24 cellular contexts compared by ENCODE assay signal in genomic region chr18:37144921-37145320, GRCh38.
"Had no signal": no experiment of that assay in that cellular context is flagged by ENCODE, and none has a peak within 500 bp of the region (broad histone marks: within the 10 kb centered on the region; RNA-seq: fewer than 3 reads in every experiment).

No MANE protein-coding gene starts in this region.

- DNase-seq: colonic mucosa; cortex of kidney; effector CD8-positive, alpha-beta T cell; effector memory CD8-positive, alpha-beta T cell; endodermal cell; erythroblast; foreskin melanocyte; gastrocnemius medialis; glutamatergic neuron; head of caudate nucleus; heart right ventricle; hippocampal formation; left cardiac atrium; left lung; left ventricle myocardium superior; lower lobe of right lung; mesendoderm; midbrain; naive thymus-derived CD4-positive, alpha-beta T cell had no signal

- H3K27ac ChIP-seq: colonic mucosa, esophagus muscularis mucosa, gastrocnemius medialis, heart right ventricle, left lung, lower lobe of right lung had no signal

- H3K27me3 ChIP-seq: colonic mucosa, esophagus muscularis mucosa, gastrocnemius medialis, heart right ventricle, left lung had no signal

- ATAC-seq: effector memory CD8-positive, alpha-beta T cell; gastrocnemius medialis; heart right ventricle; left cardiac atrium; left lung; left ventricle myocardium superior; lower lobe of right lung; naive thymus-derived CD4-positive, alpha-beta T cell had no signal

- H3K27ac Mint-ChIP-seq: dendritic cell treated with granulocyte-macrophage colony-stimulating factor and Interleukin-4, amounts not matched to agents 40 ng/mL and 50 ng/mL, for 4 days; effector memory CD8-positive, alpha-beta T cell; endodermal cell; memory B cell; naive thymus-derived CD4-positive, alpha-beta T cell had no signal

- H3K27me3 Mint-ChIP-seq: dendritic cell treated with granulocyte-macrophage colony-stimulating factor and Interleukin-4, amounts not matched to agents 40 ng/mL and 50 ng/mL, for 4 days; effector memory CD8-positive, alpha-beta T cell; memory B cell; naive thymus-derived CD4-positive, alpha-beta T cell had no signal

- H3K4me3 Mint-ChIP-seq: dendritic cell treated with granulocyte-macrophage colony-stimulating factor and Interleukin-4, amounts not matched to agents 40 ng/mL and 50 ng/mL, for 4 days; effector memory CD8-positive, alpha-beta T cell; endodermal cell; memory B cell; naive thymus-derived CD4-positive, alpha-beta T cell had no signal

- H3K9me3 ChIP-seq: colonic mucosa, esophagus muscularis mucosa, gastrocnemius medialis, heart right ventricle, lower lobe of right lung had no signal

- H3K4me1 Mint-ChIP-seq: naive thymus-derived CD4-positive, alpha-beta T cell had no signal

- H3K4me3 ChIP-seq: colonic mucosa, esophagus muscularis mucosa, gastrocnemius medialis, heart right ventricle, left lung, lower lobe of right lung had no signal

- H3K4me1 ChIP-seq: colonic mucosa, esophagus muscularis mucosa, gastrocnemius medialis, heart right ventricle, left lung, lower lobe of right lung had no signal

- FAIRE-seq: islet of Langerhans, keratinocyte had no signal

- H3K36me3 ChIP-seq: colonic mucosa, esophagus muscularis mucosa, gastrocnemius medialis, heart right ventricle, left lung, lower lobe of right lung had no signal

- H3K9me3 Mint-ChIP-seq: endodermal cell had no signal
